In genomic region chr9:90722116-90722515, GRCh38 we compare ENCODE assay signal across 22 cellular contexts.
"Had no signal": no experiment of that assay in that cellular context is flagged by ENCODE, and none has a peak within 500 bp of the region (broad histone marks: within the 10 kb centered on the region; RNA-seq: fewer than 3 reads in every experiment).

No MANE protein-coding gene starts in this region.

- ATAC-seq: effector memory CD8-positive, alpha-beta T cell; gastrocnemius medialis; left cardiac atrium; left ventricle myocardium superior; mucosa of descending colon; naive thymus-derived CD8-positive, alpha-beta T cell; pancreas; right cardiac atrium; stimulated activated naive CD8-positive, alpha-beta T cell treated with anti-CD3 and anti-CD28 coated beads, Interleukin-15, Interleukin-2, amounts not matched to agents 100 U/mL and 50 U/mL, for 24 hours; upper lobe of right lung had no signal

- FAIRE-seq: colon, kidney, pancreas had no signal

- H3K4me3 ChIP-seq: esophagus squamous epithelium, gastrocnemius medialis, lung, mucosa of descending colon, pancreas, smooth muscle cell, tibial artery, upper lobe of right lung, vagina had no signal

- H3K4me1 ChIP-seq: esophagus squamous epithelium, gastrocnemius medialis, pancreas, tibial artery, upper lobe of right lung, vagina had no signal

- H3K9me3 ChIP-seq: esophagus squamous epithelium, gastrocnemius medialis, mucosa of descending colon, pancreas, tibial artery, upper lobe of right lung, vagina had no signal

- H3K36me3 ChIP-seq: esophagus squamous epithelium, gastrocnemius medialis, pancreas, tibial artery, upper lobe of right lung, vagina had no signal

- DNase-seq: cerebellar nuclear complex; effector memory CD8-positive, alpha-beta T cell; esophagus squamous epithelium; gastrocnemius medialis; immature natural killer cell; kidney; left cardiac atrium; left ventricle myocardium superior; mucosa of descending colon; naive thymus-derived CD8-positive, alpha-beta T cell; occipital lobe; pancreas; right cardiac atrium; stimulated activated CD4-positive, alpha-beta T cell treated with anti-CD3 and anti-CD28 coated beads, Interleukin-2, amount 100 ng/mL, for 48 hours; stimulated activated naive CD8-positive, alpha-beta T cell treated with anti-CD3 and anti-CD28 coated beads, Interleukin-15, Interleukin-2, amounts not matched to agents 100 U/mL and 50 U/mL, for 24 hours; tibial artery; upper lobe of right lung had no signal

- H3K4me2 ChIP-seq: smooth muscle cell had no signal

- H3K27me3 ChIP-seq: esophagus squamous epithelium, gastrocnemius medialis, tibial artery, upper lobe of right lung, vagina had no signal

- H3K27ac ChIP-seq: epithelial cell of prostate, esophagus squamous epithelium, gastrocnemius medialis, pancreas, tibial artery, upper lobe of right lung, vagina had no signal
